Comparison of ENCODE assay signal across 9 cellular contexts in the genomic region with DNA sequence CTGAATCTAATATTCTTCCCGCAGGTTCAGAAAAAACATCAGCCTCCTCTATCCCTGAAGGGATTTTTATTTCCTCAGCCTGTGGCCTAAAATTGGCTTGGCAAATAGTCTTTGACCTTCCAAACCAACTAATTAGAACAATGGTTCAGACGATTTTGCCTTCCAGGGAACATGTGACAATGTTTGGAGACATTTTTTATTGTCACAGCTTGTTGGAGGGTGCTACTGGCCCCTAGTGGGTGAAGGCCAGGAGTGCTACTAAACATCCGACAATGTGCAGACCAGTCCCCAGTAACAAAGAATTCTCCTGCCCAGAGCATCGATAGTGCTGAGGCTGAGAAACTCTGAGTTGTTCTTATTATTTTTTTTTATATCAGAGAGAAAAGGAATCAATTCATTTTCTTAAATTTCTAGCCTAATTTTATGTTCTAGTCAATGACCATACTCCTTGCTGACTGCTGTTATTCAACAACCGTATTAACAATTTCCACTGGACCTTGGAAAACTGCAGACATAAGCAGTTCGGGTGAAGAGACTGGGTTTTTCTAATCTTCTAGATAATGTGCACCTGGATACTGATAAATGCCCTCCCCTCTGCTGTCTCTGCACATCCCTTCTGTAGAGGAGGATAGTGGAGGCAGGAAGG.
DNase-seq lines count a peak whose midpoint lies in the region; ATAC-seq and TF ChIP-seq lines count a peak whose summit lies in the region.
"Had no signal": no experiment of that assay in that cellular context is flagged by ENCODE, and none has a peak within 500 bp of the region (broad histone marks: within the 10 kb centered on the region; RNA-seq: fewer than 3 reads in every experiment).

No MANE protein-coding gene starts in this region.

- no peaks in the 10 kb centered on the region for H3K27me3 ChIP-seq in adrenal gland

- no peak overlapping the region for H3K27ac Mint-ChIP-seq in activated T-cell treated with anti-CD3 and anti-CD28 coated beads, Interleukin-2, amount 50 U/mL, for 24 hours
- H3K27ac Mint-ChIP-seq: CD4-positive, CD25-positive, alpha-beta regulatory T cell had no signal

- intact Hi-C loops in adrenal gland (cut with DNase I) = loop anchor here in 1 of 2 donors (10.0 kb wide), 1 partner anchor 911 kb away; no protein-coding TSS in a partner anchor

- H3K27ac ChIP-seq in adrenal gland = no peak overlapping the region

- DNase-seq in NCI-H187 treated with DMSO at 0.1 percent for 48 hours (lab: John Stamatoyannopoulos, UW) (peak; percentile 36), NCI-H187 (lab: John Stamatoyannopoulos, UW) (no peak), NCI-H2029 (lab: John Stamatoyannopoulos, UW) (peak; percentile 23), adrenal gland (peak in 6 of 7 donors; percentile 11 to 58 (median 28)), kidney glomerular epithelial cell (lab: John Stamatoyannopoulos, UW) (peak; percentile 6)
- no peak for DNase-seq in activated CD4-positive, alpha-beta T cell treated with anti-CD3 and anti-CD28 coated beads for 4 hours
- no peak for DNase-seq in activated T-cell treated with anti-CD3 and anti-CD28 coated beads, Interleukin-2, amount 50 U/mL, for 24 hours
- DNase-seq: CD4-positive, CD25-positive, alpha-beta regulatory T cell had no signal

- H3K36me3 ChIP-seq in adrenal gland (replicated peaks in 1 of 2) = no peaks in the 10 kb centered on the region

- no peak overlapping the region for H3K4me3 ChIP-seq in adrenal gland

- no peaks in the 10 kb centered on the region for H3K9me3 ChIP-seq in adrenal gland (replicated peaks in 1 of 3)

- no peaks in the 10 kb centered on the region for H3K36me3 Mint-ChIP-seq in activated T-cell treated with anti-CD3 and anti-CD28 coated beads, Interleukin-2, amount 50 U/mL, for 24 hours (ENCODE audit: low read depth)
- H3K36me3 Mint-ChIP-seq: CD4-positive, CD25-positive, alpha-beta regulatory T cell had no signal

- no peak overlapping the region for H3K4me3 Mint-ChIP-seq in activated T-cell treated with anti-CD3 and anti-CD28 coated beads, Interleukin-2, amount 50 U/mL, for 24 hours
- H3K4me3 Mint-ChIP-seq: CD4-positive, CD25-positive, alpha-beta regulatory T cell had no signal

- TF ChIP-seq POLR2A in adrenal gland (IDR thresholded peaks at IDR 0.05) = no peak

- H3K4me1 Mint-ChIP-seq in activated T-cell treated with anti-CD3 and anti-CD28 coated beads, Interleukin-2, amount 50 U/mL, for 24 hours (ENCODE audit: low read depth) = no peaks in the 10 kb centered on the region
- H3K4me1 Mint-ChIP-seq: CD4-positive, CD25-positive, alpha-beta regulatory T cell had no signal

- no peak for ATAC-seq in GM21737 (IDR thresholded peaks at IDR 0.05; ENCODE audit: unreplicated experiment)

- no peaks in the 10 kb centered on the region for H3K9me3 Mint-ChIP-seq in activated T-cell treated with anti-CD3 and anti-CD28 coated beads, Interleukin-2, amount 50 U/mL, for 24 hours

- peak in 5 of 6 experiments; percentile 27 to 56 (median 50) for TF ChIP-seq CTCF in adrenal gland (IDR thresholded peaks at IDR 0.05)

- WGBS in adrenal gland, 4 donors = 45 to 49% (median 47%) methylated on average over 6 of the region's 6 CpGs

- H3K4me1 ChIP-seq in adrenal gland (replicated peaks in 1 of 2) = no peaks in the 10 kb centered on the region

- no peaks in the 10 kb centered on the region for H3K27me3 Mint-ChIP-seq in activated T-cell treated with anti-CD3 and anti-CD28 coated beads, Interleukin-2, amount 50 U/mL, for 24 hours

Comparison
In these comparisons a context has a peak if more than half of its experiments do, and no peak if none do; other contexts are left out.
1. DNase-seq: peak in NCI-H187 treated with DMSO at 0.1 percent for 48 hours (single experiment), NCI-H2029 (single experiment), adrenal gland (6 of 7) and kidney glomerular epithelial cell (single experiment); none in NCI-H187 (0 of 2), activated CD4-positive, alpha-beta T cell treated with anti-CD3 and anti-CD28 coated beads for 4 hours (0 of 2) and activated T-cell treated with anti-CD3 and anti-CD28 coated beads, Interleukin-2, amount 50 U/mL, for 24 hours (single experiment).